In genomic region chr6:41306187-41306854, GRCh38 we compare ENCODE assay signal across 8 cellular contexts. TPM values are rescaled to one million over a fixed set of nuclear protein-coding genes. Genes with fewer than 3 reads are reported as not detected.
DNase-seq lines count a peak whose midpoint lies in the region; ATAC-seq and TF ChIP-seq lines count a peak whose summit lies in the region.

No MANE protein-coding gene starts in this region.

- peaks cover 0 to 8% (median 6%) of the 10 kb centered on the region in 7 donors for H3K9me3 Mint-ChIP-seq in naive B cell

- peak; percentile 41 for DNase-seq in EL
- DNase-seq in NCI-H1092 treated with DMSO at 0.1 percent for 48 hours (lab: John Stamatoyannopoulos, UW) = peak; percentile 59
- DNase-seq in T follicular helper cell (ENCODE audit: low read depth) = peak; percentile 19
- DNase-seq in effector CD4-positive, alpha-beta T cell = peak; percentile 27
- peak; percentile 35 for DNase-seq in naive B cell

- H3K36me3 Mint-ChIP-seq in naive B cell = no peaks in the 10 kb centered on the region

- peak overlapping the region in 3 of 8 donors; percentile 12 to 59 (median 30) for H3K4me3 Mint-ChIP-seq in naive B cell

- H3K27ac Mint-ChIP-seq in naive B cell = peak overlapping the region in 3 of 6 donors; percentile 54 to 84 (median 70)

- TF ChIP-seq CTCF in 22Rv1 (IDR thresholded peaks at IDR 0.05) = peak; percentile 81

- peaks cover 0 to 8% (median under 1%) of the 10 kb centered on the region in 3 donors for H3K27me3 Mint-ChIP-seq in naive B cell

- ATAC-seq in naive B cell (ENCODE audit: low read depth in 2 of 2) = peak; percentile 28 to 34
- no peak for ATAC-seq in HG02870 (IDR thresholded peaks at IDR 0.05; ENCODE audit: unreplicated experiment)
- no peak for ATAC-seq in HG02759 (IDR thresholded peaks at IDR 0.05; ENCODE audit: unreplicated experiment)

- H3K27ac ChIP-seq in 22Rv1 = no peak overlapping the region

- H3K4me1 Mint-ChIP-seq in naive B cell = peaks cover 28 to 40% (median 28%) of the 10 kb centered on the region in 3 donors

RNA-seq across cellular contexts. Expression of gene TREM1, which starts 19.8 kb away (rescaled TPM):
- 1 to 10 TPM in 5 of 6 donors, not detected in 1; 2.2 to 5.6 (median 2.6) TPM for polyA plus RNA-seq in naive B cell (ENCODE audit: low read depth in 6 of 6)

RNA-seq across cellular contexts. Expression of gene NCR2, which starts 29.1 kb away (rescaled TPM):
- not detected for polyA plus RNA-seq in naive B cell (ENCODE audit: low read depth in 6 of 6)

Comparison
In these comparisons a context has a peak if more than half of its experiments do, and no peak if none do; other contexts are left out.
1. ATAC-seq: peak in naive B cell (2 of 2); none in HG02870 (single experiment) and HG02759 (single experiment).
2. Peak in every context shown above with its lines, with median percentiles within 50 percentile points of each other: DNase-seq.